Comparison of ENCODE assay signal across 1 cellular context in the genomic region with DNA sequence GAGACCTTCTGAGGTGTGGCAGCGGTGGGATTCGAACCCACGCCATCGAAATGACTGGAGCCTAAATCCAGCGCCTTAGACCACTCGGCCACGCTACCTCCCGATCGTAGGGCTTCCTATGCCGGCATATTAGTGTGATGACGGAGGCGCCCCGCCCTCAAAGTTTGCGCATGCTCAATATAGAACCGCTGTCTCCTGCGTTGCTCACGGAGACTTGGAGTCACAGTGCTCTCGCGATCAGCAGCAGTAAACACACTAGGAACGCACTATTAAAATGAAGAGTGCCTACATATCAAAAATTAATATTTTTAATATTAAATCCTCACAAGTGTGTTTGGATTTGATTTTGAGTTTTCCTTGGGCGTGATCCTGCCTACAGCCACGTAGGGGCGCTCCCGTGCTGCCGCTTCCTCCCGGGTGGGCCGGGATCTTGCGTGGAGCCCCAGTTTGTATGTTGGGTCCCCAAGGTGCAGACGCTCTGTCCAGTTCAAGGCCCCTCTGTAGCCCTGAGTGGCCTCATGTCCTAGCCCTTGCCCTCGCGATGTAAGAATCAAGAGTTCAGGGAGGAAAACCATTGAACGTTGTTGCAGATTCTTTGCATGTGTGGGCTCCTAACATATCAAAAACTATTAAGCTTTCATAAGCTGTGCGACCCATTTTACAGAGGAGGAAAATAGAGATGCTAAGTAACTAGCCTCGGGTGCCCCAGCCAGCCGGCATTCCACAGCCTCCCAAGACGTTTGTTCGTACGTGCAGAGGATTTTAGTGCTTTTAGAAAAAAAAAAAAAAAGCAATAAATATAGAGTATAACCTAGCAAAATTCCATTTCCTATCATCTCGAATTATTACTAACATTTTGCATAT.
A peak's percentile ranks its signal among the peaks of the same experiment; 100 is the strongest.
TF ChIP-seq lines count a peak whose summit lies in the region.

No MANE protein-coding gene starts in this region.

TF ChIP-seq in K562, 482 proteins besides CTCF, POLR2A, EP300 and RAD21 (continued from another document and continues in another):
- TF ChIP-seq, protein P1, sequence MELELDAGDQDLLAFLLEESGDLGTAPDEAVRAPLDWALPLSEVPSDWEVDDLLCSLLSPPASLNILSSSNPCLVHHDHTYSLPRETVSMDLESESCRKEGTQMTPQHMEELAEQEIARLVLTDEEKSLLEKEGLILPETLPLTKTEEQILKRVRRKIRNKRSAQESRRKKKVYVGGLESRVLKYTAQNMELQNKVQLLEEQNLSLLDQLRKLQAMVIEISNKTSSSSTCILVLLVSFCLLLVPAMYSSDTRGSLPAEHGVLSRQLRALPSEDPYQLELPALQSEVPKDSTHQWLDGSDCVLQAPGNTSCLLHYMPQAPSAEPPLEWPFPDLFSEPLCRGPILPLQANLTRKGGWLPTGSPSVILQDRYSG (tag; conservative IDR thresholded peaks at IDR 0.05; ENCODE audit: low read depth) = no peak
- TF ChIP-seq ILF3 (IDR thresholded peaks at IDR 0.05; ENCODE audit: borderline replicate concordance) (no peak), RBM25 (IDR thresholded peaks at IDR 0.05; ENCODE audit: low read depth, low read length, severe bottlenecking) (peak; percentile 89), ZNF830 (CRISPR knock-in tag; IDR thresholded peaks at IDR 0.05) (no peak), NFRKB (IDR thresholded peaks at IDR 0.05; ENCODE audit: low read depth) (no peak), EP400 (IDR thresholded peaks at IDR 0.05) (peak; percentile 42), ATF7 (IDR thresholded peaks at IDR 0.05) (peak; percentile 41; the same call in 1 of the 2 replicates), ZSCAN32 (CRISPR knock-in tag; IDR thresholded peaks at IDR 0.05) (no peak), PTBP1 (IDR thresholded peaks at IDR 0.05; ENCODE audit: low read depth, low read length) (no peak), TEAD4 (IDR thresholded peaks at IDR 0.05; ENCODE audit: low read length) (peak; percentile 81), TEAD4 (CRISPR knock-in tag; IDR thresholded peaks at IDR 0.05; ENCODE audit: borderline replicate concordance) (no peak), PRMT5 (CRISPR knock-in tag; IDR thresholded peaks at IDR 0.05) (no peak), HCFC1 (IDR thresholded peaks at IDR 0.05; ENCODE audit: low read depth, low read length) (peak; percentile 45; the same call in 1 of the 2 replicates), ZNF253 (CRISPR knock-in tag; conservative IDR thresholded peaks at IDR 0.05) (no peak), FOXP1 (CRISPR knock-in tag; IDR thresholded peaks at IDR 0.05) (peak; percentile 84; the same call in 1 of the 2 replicates), MYC (IDR thresholded peaks at IDR 0.05; ENCODE audit: low read depth, low read length) (peak; percentile 62), MYC (CRISPR knock-in tag; IDR thresholded peaks at IDR 0.05; ENCODE audit: borderline replicate concordance, low read depth) (no peak), SRSF3 (IDR thresholded peaks at IDR 0.05; ENCODE audit: insufficient read depth, low read length) (no peak), SMARCB1 (IDR thresholded peaks at IDR 0.05; ENCODE audit: insufficient read length, low read depth) (no peak), EHMT2 (IDR thresholded peaks at IDR 0.05) (no peak), MED1 (CRISPR knock-in tag; IDR thresholded peaks at IDR 0.05; ENCODE audit: borderline replicate concordance) (no peak), HDAC1 (IDR thresholded peaks at IDR 0.05) (peak; percentile 18 to 95; a peak in 3 of 4 replicates), KDM4B (IDR thresholded peaks at IDR 0.05; ENCODE audit: borderline replicate concordance in 2 of 2, low read depth in 1 of 2) (no peak)
- TF ChIP-seq, protein P2, sequence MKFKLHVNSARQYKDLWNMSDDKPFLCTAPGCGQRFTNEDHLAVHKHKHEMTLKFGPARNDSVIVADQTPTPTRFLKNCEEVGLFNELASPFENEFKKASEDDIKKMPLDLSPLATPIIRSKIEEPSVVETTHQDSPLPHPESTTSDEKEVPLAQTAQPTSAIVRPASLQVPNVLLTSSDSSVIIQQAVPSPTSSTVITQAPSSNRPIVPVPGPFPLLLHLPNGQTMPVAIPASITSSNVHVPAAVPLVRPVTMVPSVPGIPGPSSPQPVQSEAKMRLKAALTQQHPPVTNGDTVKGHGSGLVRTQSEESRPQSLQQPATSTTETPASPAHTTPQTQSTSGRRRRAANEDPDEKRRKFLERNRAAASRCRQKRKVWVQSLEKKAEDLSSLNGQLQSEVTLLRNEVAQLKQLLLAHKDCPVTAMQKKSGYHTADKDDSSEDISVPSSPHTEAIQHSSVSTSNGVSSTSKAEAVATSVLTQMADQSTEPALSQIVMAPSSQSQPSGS (CRISPR knock-in tag; IDR thresholded peaks at IDR 0.05) = no peak
- TF ChIP-seq, protein P3, sequence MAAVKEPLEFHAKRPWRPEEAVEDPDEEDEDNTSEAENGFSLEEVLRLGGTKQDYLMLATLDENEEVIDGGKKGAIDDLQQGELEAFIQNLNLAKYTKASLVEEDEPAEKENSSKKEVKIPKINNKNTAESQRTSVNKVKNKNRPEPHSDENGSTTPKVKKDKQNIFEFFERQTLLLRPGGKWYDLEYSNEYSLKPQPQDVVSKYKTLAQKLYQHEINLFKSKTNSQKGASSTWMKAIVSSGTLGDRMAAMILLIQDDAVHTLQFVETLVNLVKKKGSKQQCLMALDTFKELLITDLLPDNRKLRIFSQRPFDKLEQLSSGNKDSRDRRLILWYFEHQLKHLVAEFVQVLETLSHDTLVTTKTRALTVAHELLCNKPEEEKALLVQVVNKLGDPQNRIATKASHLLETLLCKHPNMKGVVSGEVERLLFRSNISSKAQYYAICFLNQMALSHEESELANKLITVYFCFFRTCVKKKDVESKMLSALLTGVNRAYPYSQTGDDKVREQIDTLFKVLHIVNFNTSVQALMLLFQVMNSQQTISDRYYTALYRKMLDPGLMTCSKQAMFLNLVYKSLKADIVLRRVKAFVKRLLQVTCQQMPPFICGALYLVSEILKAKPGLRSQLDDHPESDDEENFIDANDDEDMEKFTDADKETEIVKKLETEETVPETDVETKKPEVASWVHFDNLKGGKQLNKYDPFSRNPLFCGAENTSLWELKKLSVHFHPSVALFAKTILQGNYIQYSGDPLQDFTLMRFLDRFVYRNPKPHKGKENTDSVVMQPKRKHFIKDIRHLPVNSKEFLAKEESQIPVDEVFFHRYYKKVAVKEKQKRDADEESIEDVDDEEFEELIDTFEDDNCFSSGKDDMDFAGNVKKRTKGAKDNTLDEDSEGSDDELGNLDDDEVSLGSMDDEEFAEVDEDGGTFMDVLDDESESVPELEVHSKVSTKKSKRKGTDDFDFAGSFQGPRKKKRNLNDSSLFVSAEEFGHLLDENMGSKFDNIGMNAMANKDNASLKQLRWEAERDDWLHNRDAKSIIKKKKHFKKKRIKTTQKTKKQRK (IDR thresholded peaks at IDR 0.05; ENCODE audit: borderline replicate concordance, low read depth, low read length) = no peak
- TF ChIP-seq, protein P4, sequence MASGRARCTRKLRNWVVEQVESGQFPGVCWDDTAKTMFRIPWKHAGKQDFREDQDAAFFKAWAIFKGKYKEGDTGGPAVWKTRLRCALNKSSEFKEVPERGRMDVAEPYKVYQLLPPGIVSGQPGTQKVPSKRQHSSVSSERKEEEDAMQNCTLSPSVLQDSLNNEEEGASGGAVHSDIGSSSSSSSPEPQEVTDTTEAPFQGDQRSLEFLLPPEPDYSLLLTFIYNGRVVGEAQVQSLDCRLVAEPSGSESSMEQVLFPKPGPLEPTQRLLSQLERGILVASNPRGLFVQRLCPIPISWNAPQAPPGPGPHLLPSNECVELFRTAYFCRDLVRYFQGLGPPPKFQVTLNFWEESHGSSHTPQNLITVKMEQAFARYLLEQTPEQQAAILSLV (tag; IDR thresholded peaks at IDR 0.05) = no peak
- TF ChIP-seq, protein P5, sequence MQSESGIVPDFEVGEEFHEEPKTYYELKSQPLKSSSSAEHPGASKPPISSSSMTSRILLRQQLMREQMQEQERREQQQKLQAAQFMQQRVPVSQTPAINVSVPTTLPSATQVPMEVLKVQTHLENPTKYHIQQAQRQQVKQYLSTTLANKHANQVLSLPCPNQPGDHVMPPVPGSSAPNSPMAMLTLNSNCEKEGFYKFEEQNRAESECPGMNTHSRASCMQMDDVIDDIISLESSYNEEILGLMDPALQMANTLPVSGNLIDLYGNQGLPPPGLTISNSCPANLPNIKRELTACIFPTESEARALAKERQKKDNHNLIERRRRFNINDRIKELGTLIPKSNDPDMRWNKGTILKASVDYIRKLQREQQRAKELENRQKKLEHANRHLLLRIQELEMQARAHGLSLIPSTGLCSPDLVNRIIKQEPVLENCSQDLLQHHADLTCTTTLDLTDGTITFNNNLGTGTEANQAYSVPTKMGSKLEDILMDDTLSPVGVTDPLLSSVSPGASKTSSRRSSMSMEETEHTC (IDR thresholded peaks at IDR 0.05) = no peak
- TF ChIP-seq, protein P6, sequence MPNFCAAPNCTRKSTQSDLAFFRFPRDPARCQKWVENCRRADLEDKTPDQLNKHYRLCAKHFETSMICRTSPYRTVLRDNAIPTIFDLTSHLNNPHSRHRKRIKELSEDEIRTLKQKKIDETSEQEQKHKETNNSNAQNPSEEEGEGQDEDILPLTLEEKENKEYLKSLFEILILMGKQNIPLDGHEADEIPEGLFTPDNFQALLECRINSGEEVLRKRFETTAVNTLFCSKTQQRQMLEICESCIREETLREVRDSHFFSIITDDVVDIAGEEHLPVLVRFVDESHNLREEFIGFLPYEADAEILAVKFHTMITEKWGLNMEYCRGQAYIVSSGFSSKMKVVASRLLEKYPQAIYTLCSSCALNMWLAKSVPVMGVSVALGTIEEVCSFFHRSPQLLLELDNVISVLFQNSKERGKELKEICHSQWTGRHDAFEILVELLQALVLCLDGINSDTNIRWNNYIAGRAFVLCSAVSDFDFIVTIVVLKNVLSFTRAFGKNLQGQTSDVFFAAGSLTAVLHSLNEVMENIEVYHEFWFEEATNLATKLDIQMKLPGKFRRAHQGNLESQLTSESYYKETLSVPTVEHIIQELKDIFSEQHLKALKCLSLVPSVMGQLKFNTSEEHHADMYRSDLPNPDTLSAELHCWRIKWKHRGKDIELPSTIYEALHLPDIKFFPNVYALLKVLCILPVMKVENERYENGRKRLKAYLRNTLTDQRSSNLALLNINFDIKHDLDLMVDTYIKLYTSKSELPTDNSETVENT (CRISPR knock-in tag; IDR thresholded peaks at IDR 0.05) = no peak
- TF ChIP-seq, protein P7, sequence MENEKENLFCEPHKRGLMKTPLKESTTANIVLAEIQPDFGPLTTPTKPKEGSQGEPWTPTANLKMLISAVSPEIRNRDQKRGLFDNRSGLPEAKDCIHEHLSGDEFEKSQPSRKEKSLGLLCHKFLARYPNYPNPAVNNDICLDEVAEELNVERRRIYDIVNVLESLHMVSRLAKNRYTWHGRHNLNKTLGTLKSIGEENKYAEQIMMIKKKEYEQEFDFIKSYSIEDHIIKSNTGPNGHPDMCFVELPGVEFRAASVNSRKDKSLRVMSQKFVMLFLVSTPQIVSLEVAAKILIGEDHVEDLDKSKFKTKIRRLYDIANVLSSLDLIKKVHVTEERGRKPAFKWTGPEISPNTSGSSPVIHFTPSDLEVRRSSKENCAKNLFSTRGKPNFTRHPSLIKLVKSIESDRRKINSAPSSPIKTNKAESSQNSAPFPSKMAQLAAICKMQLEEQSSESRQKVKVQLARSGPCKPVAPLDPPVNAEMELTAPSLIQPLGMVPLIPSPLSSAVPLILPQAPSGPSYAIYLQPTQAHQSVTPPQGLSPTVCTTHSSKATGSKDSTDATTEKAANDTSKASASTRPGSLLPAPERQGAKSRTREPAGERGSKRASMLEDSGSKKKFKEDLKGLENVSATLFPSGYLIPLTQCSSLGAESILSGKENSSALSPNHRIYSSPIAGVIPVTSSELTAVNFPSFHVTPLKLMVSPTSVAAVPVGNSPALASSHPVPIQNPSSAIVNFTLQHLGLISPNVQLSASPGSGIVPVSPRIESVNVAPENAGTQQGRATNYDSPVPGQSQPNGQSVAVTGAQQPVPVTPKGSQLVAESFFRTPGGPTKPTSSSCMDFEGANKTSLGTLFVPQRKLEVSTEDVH (IDR thresholded peaks at IDR 0.05; ENCODE audit: low read depth, partially characterized antibody) = no peak
- TF ChIP-seq, protein P8, sequence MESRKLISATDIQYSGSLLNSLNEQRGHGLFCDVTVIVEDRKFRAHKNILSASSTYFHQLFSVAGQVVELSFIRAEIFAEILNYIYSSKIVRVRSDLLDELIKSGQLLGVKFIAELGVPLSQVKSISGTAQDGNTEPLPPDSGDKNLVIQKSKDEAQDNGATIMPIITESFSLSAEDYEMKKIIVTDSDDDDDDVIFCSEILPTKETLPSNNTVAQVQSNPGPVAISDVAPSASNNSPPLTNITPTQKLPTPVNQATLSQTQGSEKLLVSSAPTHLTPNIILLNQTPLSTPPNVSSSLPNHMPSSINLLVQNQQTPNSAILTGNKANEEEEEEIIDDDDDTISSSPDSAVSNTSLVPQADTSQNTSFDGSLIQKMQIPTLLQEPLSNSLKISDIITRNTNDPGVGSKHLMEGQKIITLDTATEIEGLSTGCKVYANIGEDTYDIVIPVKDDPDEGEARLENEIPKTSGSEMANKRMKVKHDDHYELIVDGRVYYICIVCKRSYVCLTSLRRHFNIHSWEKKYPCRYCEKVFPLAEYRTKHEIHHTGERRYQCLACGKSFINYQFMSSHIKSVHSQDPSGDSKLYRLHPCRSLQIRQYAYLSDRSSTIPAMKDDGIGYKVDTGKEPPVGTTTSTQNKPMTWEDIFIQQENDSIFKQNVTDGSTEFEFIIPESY (CRISPR knock-in tag; IDR thresholded peaks at IDR 0.05) = no peak
- TF ChIP-seq, protein P9, sequence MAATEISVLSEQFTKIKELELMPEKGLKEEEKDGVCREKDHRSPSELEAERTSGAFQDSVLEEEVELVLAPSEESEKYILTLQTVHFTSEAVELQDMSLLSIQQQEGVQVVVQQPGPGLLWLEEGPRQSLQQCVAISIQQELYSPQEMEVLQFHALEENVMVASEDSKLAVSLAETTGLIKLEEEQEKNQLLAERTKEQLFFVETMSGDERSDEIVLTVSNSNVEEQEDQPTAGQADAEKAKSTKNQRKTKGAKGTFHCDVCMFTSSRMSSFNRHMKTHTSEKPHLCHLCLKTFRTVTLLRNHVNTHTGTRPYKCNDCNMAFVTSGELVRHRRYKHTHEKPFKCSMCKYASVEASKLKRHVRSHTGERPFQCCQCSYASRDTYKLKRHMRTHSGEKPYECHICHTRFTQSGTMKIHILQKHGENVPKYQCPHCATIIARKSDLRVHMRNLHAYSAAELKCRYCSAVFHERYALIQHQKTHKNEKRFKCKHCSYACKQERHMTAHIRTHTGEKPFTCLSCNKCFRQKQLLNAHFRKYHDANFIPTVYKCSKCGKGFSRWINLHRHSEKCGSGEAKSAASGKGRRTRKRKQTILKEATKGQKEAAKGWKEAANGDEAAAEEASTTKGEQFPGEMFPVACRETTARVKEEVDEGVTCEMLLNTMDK (IDR thresholded peaks at IDR 0.05; ENCODE audit: borderline replicate concordance, insufficient read depth, low read depth, low read length, poor library complexity, severe bottlenecking) = no peak
- TF ChIP-seq, protein P10, sequence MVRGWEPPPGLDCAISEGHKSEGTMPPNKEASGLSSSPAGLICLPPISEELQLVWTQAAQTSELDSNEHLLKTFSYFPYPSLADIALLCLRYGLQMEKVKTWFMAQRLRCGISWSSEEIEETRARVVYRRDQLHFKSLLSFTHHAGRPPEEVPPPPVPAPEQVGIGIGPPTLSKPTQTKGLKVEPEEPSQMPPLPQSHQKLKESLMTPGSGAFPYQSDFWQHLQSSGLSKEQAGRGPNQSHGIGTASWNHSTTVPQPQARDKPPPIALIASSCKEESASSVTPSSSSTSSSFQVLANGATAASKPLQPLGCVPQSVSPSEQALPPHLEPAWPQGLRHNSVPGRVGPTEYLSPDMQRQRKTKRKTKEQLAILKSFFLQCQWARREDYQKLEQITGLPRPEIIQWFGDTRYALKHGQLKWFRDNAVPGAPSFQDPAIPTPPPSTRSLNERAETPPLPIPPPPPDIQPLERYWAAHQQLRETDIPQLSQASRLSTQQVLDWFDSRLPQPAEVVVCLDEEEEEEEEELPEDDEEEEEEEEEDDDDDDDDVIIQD (CRISPR knock-in tag; IDR thresholded peaks at IDR 0.05) = no peak
